Comparison of ENCODE assay signal across 8 cellular contexts in the genomic region with DNA sequence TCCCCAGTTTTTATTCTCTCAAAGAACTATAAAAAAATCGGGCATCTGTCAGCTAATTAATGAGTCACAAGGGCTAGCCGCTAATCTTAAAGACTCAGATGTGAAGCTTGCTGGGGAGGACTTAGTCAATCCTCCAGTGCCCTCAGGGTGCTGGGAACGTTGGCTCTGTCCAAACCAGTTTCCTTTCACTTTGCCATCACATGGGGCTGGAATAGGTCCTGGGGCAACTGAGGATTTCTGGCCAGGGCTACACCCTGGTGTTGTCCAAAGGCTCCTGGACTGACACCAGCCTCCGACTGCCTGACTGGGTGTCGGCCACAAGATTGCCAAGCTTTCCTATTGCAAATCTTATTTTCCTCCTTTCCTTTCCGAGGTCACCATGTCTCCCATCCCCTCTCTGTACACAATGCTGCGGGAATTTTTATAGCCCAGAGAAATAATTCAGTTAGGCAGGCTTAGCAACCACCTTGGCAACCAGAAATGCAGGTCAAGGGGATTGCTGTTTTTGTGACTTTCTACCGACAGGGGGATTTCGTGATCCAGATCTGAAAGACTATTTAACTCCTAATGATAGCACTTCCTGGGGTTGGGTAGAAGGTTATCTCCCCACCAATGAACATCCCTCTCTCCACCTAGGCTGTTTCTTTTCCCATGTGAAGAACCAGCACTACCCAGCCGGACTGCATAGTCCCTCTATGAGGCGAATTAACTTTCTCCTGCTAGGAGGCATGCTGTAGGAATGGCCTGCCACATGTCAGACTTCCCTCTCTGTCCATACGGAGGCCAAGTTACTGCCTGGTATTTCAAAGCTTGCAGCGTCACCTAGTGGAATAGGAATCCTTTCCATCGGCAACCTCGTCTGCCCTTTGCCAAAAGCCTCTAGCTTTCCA. TPM values are rescaled to one million over a fixed set of nuclear protein-coding genes. Genes with fewer than 3 reads are reported as not detected.
DNase-seq lines count a peak whose midpoint lies in the region; TF ChIP-seq lines count a peak whose summit lies in the region.

No MANE protein-coding gene starts in this region.

- H3K36me3 Mint-ChIP-seq in chondrocyte (ENCODE audit: low read depth) = peaks cover 1% of the 10 kb centered on the region

- H3K4me1 Mint-ChIP-seq in chondrocyte (ENCODE audit: low read depth) = peaks cover 55% of the 10 kb centered on the region

- peak overlapping the region; percentile 91 for H3K27ac Mint-ChIP-seq in chondrocyte (ENCODE audit: unreplicated experiment)

- no peaks in the 10 kb centered on the region for H3K27me3 Mint-ChIP-seq in chondrocyte (ENCODE audit: low read depth)

- peak overlapping the region; percentile 58 for H3K4me3 Mint-ChIP-seq in chondrocyte (ENCODE audit: unreplicated experiment)

- POLR2A ChIA-PET in AG04449 (lab: Yijun Ruan, JAX) = interaction anchor here (0.5 to 2.4 kb wide), 3 partner anchors 11 to 98 kb away, joined by 3 to 17 read pairs (median 5); a partner anchor contains a TSS

- H3K4me3 ChIP-seq in AG04449 (ENCODE audit: low read depth, low read length) = peak overlapping the region; percentile 43

- DNase-seq in AG04449 (ENCODE audit: low read depth, low spot score) (peak; percentile 63), LoVo (ENCODE audit: low spot score) (peak; percentile 79), chondrocyte (ENCODE audit: low spot score) (no peak), medulla oblongata (ENCODE audit: extremely low spot score) (peak; percentile 16), NCI-H1694 (lab: John Stamatoyannopoulos, UW) (no peak), cerebellar nuclear complex (lab: John Stamatoyannopoulos, UW) (no peak)
- DNase-seq in stimulated activated CD8-positive, alpha-beta memory T cell treated with anti-CD3 and anti-CD28 coated beads, Interleukin-4, amount 100 ng/mL, for 48 hours = no peak
- no peak for DNase-seq in stimulated activated CD4-positive, alpha-beta T cell treated with anti-CD3 and anti-CD28 coated beads, Interleukin-1b, Interleukin-23, amount 100 ng/mL, for 48 hours

- H3K9me3 Mint-ChIP-seq in chondrocyte (ENCODE audit: low read depth) = peaks cover 2% of the 10 kb centered on the region

- TF ChIP-seq CTCF in AG04449 (IDR thresholded peaks at IDR 0.05; ENCODE audit: insufficient read depth, low read length, missing control alignments) = peak; percentile 58
- peak; percentile 82 for TF ChIP-seq CTCF in chondrocyte (IDR thresholded peaks at IDR 0.05)

- CTCF ChIA-PET in AG04449 (lab: Yijun Ruan, JAX) = interaction anchor here (0.8 to 11.1 kb wide), 28 partner anchors 7 to 700 kb away, joined by 3 to 188 read pairs (median 5); a partner anchor contains a TSS

RNA-seq across cellular contexts. Expression of a gene that starts 29.9 kb away (rescaled TPM):
- total RNA-seq in chondrocyte = 20.3 to 22.0 TPM (median 20.9 TPM) in 3 replicates

Comparison
In these comparisons a context has a peak if more than half of its experiments do, and no peak if none do; other contexts are left out.
1. DNase-seq: peak in AG04449 (single experiment), LoVo (single experiment) and medulla oblongata (single experiment); none in chondrocyte (single experiment), stimulated activated CD8-positive, alpha-beta memory T cell treated with anti-CD3 and anti-CD28 coated beads, Interleukin-4, amount 100 ng/mL, for 48 hours (single experiment), NCI-H1694 (single experiment), stimulated activated CD4-positive, alpha-beta T cell treated with anti-CD3 and anti-CD28 coated beads, Interleukin-1b, Interleukin-23, amount 100 ng/mL, for 48 hours (single experiment) and cerebellar nuclear complex (0 of 2).